In the genomic region with DNA sequence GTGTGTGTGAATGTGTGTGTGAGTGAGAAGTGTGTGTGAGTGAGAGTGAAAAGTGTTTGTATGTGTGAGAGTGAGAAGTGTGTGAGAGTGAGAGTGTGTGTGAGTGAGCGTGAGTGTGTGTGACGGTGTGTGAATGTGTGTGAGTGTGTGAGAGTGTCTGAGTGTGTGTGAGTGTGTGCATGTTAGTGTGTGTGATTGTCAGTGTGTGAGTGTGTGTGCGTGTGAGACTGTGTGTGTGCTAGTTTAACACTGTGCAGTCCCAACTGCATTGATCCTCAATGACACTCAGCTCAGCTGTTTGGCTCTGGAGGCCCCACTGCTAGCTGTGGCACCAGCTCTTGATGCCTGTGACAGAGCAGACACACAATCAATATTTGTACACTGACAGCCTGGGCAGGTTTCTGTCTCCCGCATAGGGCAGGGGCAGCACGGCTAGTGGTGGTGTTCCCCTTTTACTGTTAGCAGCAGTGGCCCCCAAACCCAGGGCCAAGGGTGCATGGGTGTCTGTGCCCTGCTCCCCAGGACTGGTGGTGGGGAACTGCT, we compare ENCODE assay signal across 14 cellular contexts.
"Had no signal": no experiment of that assay in that cellular context is flagged by ENCODE, and none has a peak within 500 bp of the region (broad histone marks: within the 10 kb centered on the region; RNA-seq: fewer than 3 reads in every experiment).

No MANE protein-coding gene starts in this region.

- ATAC-seq: heart right ventricle, left lung had no signal

- H3K36me3 ChIP-seq: heart right ventricle, left lung, stomach, vagina had no signal

- H3K4me3 Mint-ChIP-seq: activated CD4-positive, alpha-beta memory T cell treated with anti-CD3 and anti-CD28 coated beads, Interleukin-2, amount 10 ng/mL, durations not matched to agents 7 days and 5 days; central memory CD8-positive, alpha-beta T cell; nephron; T-helper 2 cell treated with Interferon-gamma antibody and Interleukin-4, amounts not matched to agents 5 μg/mL and 100 μg/mL, for 36 hours had no signal

- FAIRE-seq: islet of Langerhans had no signal

- H3K4me1 ChIP-seq: heart right ventricle, left lung, vagina had no signal

- H3K27me3 ChIP-seq: left lung, stomach, vagina had no signal

- H3K27ac ChIP-seq: heart right ventricle, left lung, stomach, vagina had no signal

- H3K9me3 Mint-ChIP-seq: activated CD4-positive, alpha-beta memory T cell treated with anti-CD3 and anti-CD28 coated beads, Interleukin-2, amount 10 ng/mL, durations not matched to agents 7 days and 5 days; central memory CD8-positive, alpha-beta T cell; nephron; T-helper 2 cell treated with Interferon-gamma antibody and Interleukin-4, amounts not matched to agents 5 μg/mL and 100 μg/mL, for 36 hours had no signal

- H3K27ac Mint-ChIP-seq: activated CD4-positive, alpha-beta memory T cell treated with anti-CD3 and anti-CD28 coated beads, Interleukin-2, amount 10 ng/mL, durations not matched to agents 7 days and 5 days; nephron; T-helper 2 cell treated with Interferon-gamma antibody and Interleukin-4, amounts not matched to agents 5 μg/mL and 100 μg/mL, for 36 hours had no signal

- H3K9me3 ChIP-seq: heart right ventricle, left lung, stomach, vagina had no signal

- H3K4me3 ChIP-seq: heart right ventricle, left lung, stomach, vagina had no signal

- H3K4me1 Mint-ChIP-seq: activated CD4-positive, alpha-beta memory T cell treated with anti-CD3 and anti-CD28 coated beads, Interleukin-2, amount 10 ng/mL, durations not matched to agents 7 days and 5 days; central memory CD8-positive, alpha-beta T cell; nephron had no signal

- DNase-seq: activated CD4-positive, alpha-beta memory T cell treated with anti-CD3 and anti-CD28 coated beads, Interleukin-2, amount 10 ng/mL, durations not matched to agents 7 days and 5 days; activated naive CD4-positive, alpha-beta T cell treated with Interleukin-2 at 50 U/mL for 16 hours; cortex of kidney; effector CD8-positive, alpha-beta T cell; foreskin melanocyte; heart right ventricle; mesendoderm had no signal
